Comparison of ENCODE assay signal across 19 cellular contexts in genomic region chr12:3933074-3933818, GRCh38.
A peak's percentile ranks its signal among the peaks of the same experiment; 100 is the strongest.
DNase-seq lines count a peak whose midpoint lies in the region; ATAC-seq and TF ChIP-seq lines count a peak whose summit lies in the region.
"Had no signal": no experiment of that assay in that cellular context is flagged by ENCODE, and none has a peak within 500 bp of the region (broad histone marks: within the 10 kb centered on the region; RNA-seq: fewer than 3 reads in every experiment).

No MANE protein-coding gene starts in this region.

- H3K27me3 ChIP-seq in neural progenitor cell = no peaks in the 10 kb centered on the region
- peaks cover 81% of the 10 kb centered on the region for H3K27me3 ChIP-seq in PC-9 (ENCODE audit: insufficient read depth, low read depth)
- H3K27me3 ChIP-seq: body of pancreas had no signal

- peak overlapping the region; percentile 30 to 80 for H3K27ac Mint-ChIP-seq in activated naive CD4-positive, alpha-beta T cell treated with anti-CD3 and anti-CD28 coated beads, Interleukin-2, amount 50 U/mL, for 72 hours
- no peak overlapping the region for H3K27ac Mint-ChIP-seq in neural progenitor cell

- intact Hi-C loops in PC-9 (cut with micrococcal nuclease; ENCODE audit: unreplicated experiment) = no loop called here

- no TSS peak for BruUV-seq in PC-9 (replicated peaks; lab: Mats Ljungman, UMichigan)

- no peaks in the 10 kb centered on the region for H3K9me3 Mint-ChIP-seq in activated naive CD4-positive, alpha-beta T cell treated with anti-CD3 and anti-CD28 coated beads, Interleukin-2, amount 50 U/mL, for 72 hours
- H3K9me3 Mint-ChIP-seq in neural progenitor cell = peaks cover 4% of the 10 kb centered on the region

- peak; percentile 65 to 87 for ATAC-seq in activated naive CD4-positive, alpha-beta T cell treated with anti-CD3 and anti-CD28 coated beads, Interleukin-2, amount 50 U/mL, for 72 hours
- peak; percentile 57 for ATAC-seq in stimulated activated naive CD8-positive, alpha-beta T cell treated with anti-CD3 and anti-CD28 coated beads, Interleukin-15, Interleukin-2, amounts not matched to agents 100 U/mL and 50 U/mL, for 24 hours
- ATAC-seq: body of pancreas had no signal

- H3F3A ChIP-seq in neural progenitor cell (ENCODE audit: low read depth) (no peaks in the 10 kb centered on the region), PC-9 (ENCODE audit: insufficient read depth, low read depth) (no peaks in the 10 kb centered on the region)

- no peak for TF ChIP-seq CTCF in neural progenitor cell (IDR thresholded peaks at IDR 0.05)
- TF ChIP-seq CTCF in PC-9 (conservative IDR thresholded peaks at IDR 0.05) = no peak

- H3K27ac ChIP-seq in neural progenitor cell (no peak overlapping the region), PC-9 (no peak overlapping the region)
- H3K27ac ChIP-seq: body of pancreas, GM23248, skin epidermis, tibial nerve, VCaP had no signal

- no peaks in the 10 kb centered on the region for H3K9me2 ChIP-seq in PC-9 (ENCODE audit: insufficient read depth)

- H3K79me2 ChIP-seq in neural progenitor cell (ENCODE audit: low read depth) (no peaks in the 10 kb centered on the region), PC-9 (ENCODE audit: low read depth) (no peaks in the 10 kb centered on the region)

- CTCF ChIA-PET in PC-9 (lab: Charles Lee) = no interaction called here

- H3K4me1 Mint-ChIP-seq in neural progenitor cell = peaks cover 38% of the 10 kb centered on the region

- no peaks in the 10 kb centered on the region for H3K9me3 ChIP-seq in neural progenitor cell (ENCODE audit: low read depth)
- H3K9me3 ChIP-seq in PC-9 (ENCODE audit: insufficient read depth, low read depth) = no peaks in the 10 kb centered on the region
- H3K9me3 ChIP-seq: body of pancreas, tibial nerve had no signal

- H3K4me2 ChIP-seq in neural progenitor cell = no peak overlapping the region
- no peak overlapping the region for H3K4me2 ChIP-seq in PC-9

- POLR2A ChIA-PET in PC-9 (lab: Charles Lee; ENCODE audit: unreplicated experiment) = no interaction called here

- no peak overlapping the region for H3K4me3 Mint-ChIP-seq in neural progenitor cell

- no peak overlapping the region for H3K9ac ChIP-seq in neural progenitor cell
- H3K9ac ChIP-seq: GM23248 had no signal

- no peaks in the 10 kb centered on the region for H3K36me3 Mint-ChIP-seq in activated naive CD4-positive, alpha-beta T cell treated with anti-CD3 and anti-CD28 coated beads, Interleukin-2, amount 50 U/mL, for 72 hours
- H3K36me3 Mint-ChIP-seq in neural progenitor cell = no peaks in the 10 kb centered on the region

- peak overlapping the region; percentile 21 for H3K4me3 ChIP-seq in Jurkat, Clone E6-1 (ENCODE audit: low read length)
- no peak overlapping the region for H3K4me3 ChIP-seq in neural progenitor cell
- no peak overlapping the region for H3K4me3 ChIP-seq in PC-9
- H3K4me3 ChIP-seq: body of pancreas, GM23248, lung, skin epidermis, tibial nerve had no signal

- peaks cover 3% of the 10 kb centered on the region for H3K27me3 Mint-ChIP-seq in neural progenitor cell (ENCODE audit: insufficient read depth, low read depth)

- H3K4me1 ChIP-seq in neural progenitor cell = peaks cover 34% of the 10 kb centered on the region
- no peaks in the 10 kb centered on the region for H3K4me1 ChIP-seq in PC-9 (replicated peaks; ENCODE audit: insufficient read depth)
- H3K4me1 ChIP-seq: body of pancreas had no signal

- peak; percentile 65 for DNase-seq in activated effector memory CD4-positive, alpha-beta T cell treated with anti-CD3 and anti-CD28 coated beads, Interleukin-2, amount 50 U/mL, for 16 hours
- no peak for DNase-seq in activated effector memory CD4-positive, alpha-beta T cell treated with Interleukin-2 at 50 U/mL for 16 hours
- peak; percentile 67 for DNase-seq in Jurkat, Clone E6-1 (ENCODE audit: low read depth, low spot score)
- no peak for DNase-seq in activated naive CD4-positive, alpha-beta T cell treated with anti-CD3 and anti-CD28 coated beads, Interleukin-2, amount 50 U/mL, for 72 hours (ENCODE audit: low spot score in 2 of 2)
- DNase-seq in stimulated activated naive CD8-positive, alpha-beta T cell treated with anti-CD3 and anti-CD28 coated beads, Interleukin-15, Interleukin-2, amounts not matched to agents 100 U/mL and 50 U/mL, for 24 hours = no peak
- no peak for DNase-seq in neural progenitor cell (ENCODE audit: low spot score)
- no peak for DNase-seq in NCI-H1930 (lab: John Stamatoyannopoulos, UW)
- DNase-seq in PC-9 = no peak
- DNase-seq: ACHN; body of pancreas; C1 segment of cervical spinal cord; GM23248; NCI-H1694 treated with DMSO at 0.1 percent for 48 hours; NCI-H526; stimulated activated naive CD4-positive, alpha-beta T cell treated with Interleukin-2 at 50 U/mL for 16 hours had no signal

- no peaks in the 10 kb centered on the region for H3K36me3 ChIP-seq in neural progenitor cell
- no peaks in the 10 kb centered on the region for H3K36me3 ChIP-seq in PC-9 (ENCODE audit: low read depth)
- H3K36me3 ChIP-seq: tibial nerve had no signal

- H4K20me1 ChIP-seq in neural progenitor cell (ENCODE audit: low read depth) = no peaks in the 10 kb centered on the region
- no peaks in the 10 kb centered on the region for H4K20me1 ChIP-seq in PC-9 (ENCODE audit: insufficient read depth)

- H2AFZ ChIP-seq in neural progenitor cell (replicated peaks) (no peak overlapping the region), PC-9 (no peak overlapping the region)
- H2AFZ ChIP-seq: GM23248 had no signal

Comparison
In these comparisons a context has a peak if more than half of its experiments do, and no peak if none do; other contexts are left out.
1. DNase-seq: peak in activated effector memory CD4-positive, alpha-beta T cell treated with anti-CD3 and anti-CD28 coated beads, Interleukin-2, amount 50 U/mL, for 16 hours (single experiment) and Jurkat, Clone E6-1 (single experiment); none in activated effector memory CD4-positive, alpha-beta T cell treated with Interleukin-2 at 50 U/mL for 16 hours (single experiment), activated naive CD4-positive, alpha-beta T cell treated with anti-CD3 and anti-CD28 coated beads, Interleukin-2, amount 50 U/mL, for 72 hours (0 of 2), stimulated activated naive CD8-positive, alpha-beta T cell treated with anti-CD3 and anti-CD28 coated beads, Interleukin-15, Interleukin-2, amounts not matched to agents 100 U/mL and 50 U/mL, for 24 hours (single experiment), neural progenitor cell (single experiment), NCI-H1930 (0 of 2) and PC-9 (0 of 2).